ENCODE assay signal across 1 cellular context in genomic region chr20:43420913-43421312, GRCh38.
TF ChIP-seq lines count a peak whose summit lies in the region.

No MANE protein-coding gene starts in this region.

TF ChIP-seq in HepG2, 621 proteins besides CTCF, POLR2A, EP300 and RAD21:
- 0 out of 2 replicates have a peak, but pooled peaks have one; percentile 65 for TF ChIP-seq ZNF431 (CRISPR knock-in tag; IDR thresholded peaks at IDR 0.05; ENCODE audit: borderline replicate concordance, low read depth)
TF ChIP-seq in HepG2: peak in this region for 1; not testable (repeated sequence) for 620.
